ENCODE assay signal across 24 cellular contexts in genomic region chr1:6951536-6951935, GRCh38.
A peak's percentile ranks its signal among the peaks of the same experiment; 100 is the strongest.
DNase-seq lines count a peak whose midpoint lies in the region; ATAC-seq, FAIRE-seq and TF ChIP-seq lines count a peak whose summit lies in the region.
"Had no signal": no experiment of that assay in that cellular context is flagged by ENCODE, and none has a peak within 500 bp of the region (broad histone marks: within the 10 kb centered on the region; RNA-seq: fewer than 3 reads in every experiment).

No MANE protein-coding gene starts in this region.

- H4K20me1 ChIP-seq in H1 (replicated peaks in 1 of 2; ENCODE audit: control insufficient read depth in 1 of 2, insufficient read depth in 2 of 2, low read length in 2 of 2) = no peaks in the 10 kb centered on the region
- H4K20me1 ChIP-seq: BLaER1 had no signal

- H4K5ac ChIP-seq in H1 (ENCODE audit: insufficient read length, low read depth, low read length) = no peak overlapping the region

- intact Hi-C loops in Right ventricle myocardium inferior (cut with DNase I) = no loop called here
- intact Hi-C loops in heart left ventricle (cut with DNase I) = no loop called here

- no peak overlapping the region for H4K91ac ChIP-seq in H1 (replicated peaks; ENCODE audit: insufficient read length, low read length)

- H2BK120ac ChIP-seq in H1 (replicated peaks; ENCODE audit: low read depth, low read length) = no peak overlapping the region

- no peak overlapping the region for H2AFZ ChIP-seq in H1 (ENCODE audit: low read length)

- H2BK15ac ChIP-seq in H1 (ENCODE audit: low read length) = peak overlapping the region; percentile 88

- no peak overlapping the region for H3K14ac ChIP-seq in H1 (ENCODE audit: insufficient read length)

- TF ChIP-seq EP300 in H1 (IDR thresholded peaks at IDR 0.05; ENCODE audit: borderline replicate concordance in 1 of 2, low read depth in 2 of 2, low read length in 2 of 2) = no peak

- TF ChIP-seq CTCF in heart left ventricle (IDR thresholded peaks at IDR 0.05) (no peak), H1 (IDR thresholded peaks at IDR 0.05; ENCODE audit: control extremely low read depth in 1 of 3, insufficient read depth in 1 of 3, low read depth in 1 of 3, low read length in 3 of 3) (no peak), GM13977 (IDR thresholded peaks at IDR 0.05; ENCODE audit: extremely low read depth, insufficient read depth, missing control alignments) (no peak), BE2C (IDR thresholded peaks at IDR 0.05; ENCODE audit: low read depth, low read length) (no peak)

- no peak for ATAC-seq in Right ventricle myocardium inferior
- ATAC-seq in heart left ventricle = no peak
- ATAC-seq: A549, GM12878 had no signal

- H3K27me3 ChIP-seq in heart left ventricle (no peaks in the 10 kb centered on the region), H1 (replicated peaks in 1 of 4; ENCODE audit: control insufficient read depth in 3 of 4, extremely low read depth in 1 of 4, insufficient read depth in 3 of 4, low read length in 3 of 4) (no peaks in the 10 kb centered on the region), BE2C (no peaks in the 10 kb centered on the region)
- H3K27me3 ChIP-seq: BLaER1 had no signal

- DNase-seq in Right ventricle myocardium inferior (ENCODE audit: missing footprints) (peak; percentile 60), heart left ventricle (no peak), H1 (ENCODE audit: low read depth in 1 of 2, low spot score in 2 of 2) (no peak), urothelium cell line (ENCODE audit: low spot score) (no peak), GM13977 (ENCODE audit: low spot score) (no peak), BE2C (no peak)
- DNase-seq: AML-193; C1 segment of cervical spinal cord; CD4-positive, alpha-beta memory T cell; CD4-positive, CD25-positive, alpha-beta regulatory T cell; COR-L47; DMS 273 treated with DMSO at 0.1 percent for 48 hours; DMS153; DMS53; DMS79; DND-41; EL; GDM1 had no signal

- H2BK20ac ChIP-seq in H1 (ENCODE audit: low read length) = 0 out of 2 replicates have a peak overlapping the region, but pooled peaks have one; percentile 72

- H3K4me3 ChIP-seq in heart left ventricle = no peak overlapping the region
- no peak overlapping the region for H3K4me3 ChIP-seq in H1 (ENCODE audit: extremely low read depth in 1 of 4, insufficient read depth in 2 of 4, low read depth in 3 of 4, low read length in 4 of 4)
- no peak overlapping the region for H3K4me3 ChIP-seq in BE2C (ENCODE audit: low read depth, low read length)
- H3K4me3 ChIP-seq: A549, BLaER1, GM12878 had no signal

- in situ Hi-C loops in GM13977 (cut with MboI; ENCODE audit: low pct_unique_long_range_greater_than_20kb, low sequenced_read_pairs, unreplicated experiment) = no loop called here

- H2BK5ac ChIP-seq in H1 (ENCODE audit: low read depth, low read length) = no peak overlapping the region

- TF ChIP-seq POLR2A in heart left ventricle (IDR thresholded peaks at IDR 0.05) = no peak
- no peak for TF ChIP-seq POLR2A in H1 (IDR thresholded peaks at IDR 0.05; ENCODE audit: control extremely low read depth in 1 of 2, low read depth in 2 of 2, low read length in 2 of 2)

- H3K9me3 ChIP-seq in heart left ventricle (no peaks in the 10 kb centered on the region), H1 (ENCODE audit: insufficient read depth in 2 of 2, low read depth in 1 of 2, low read length in 1 of 2) (no peaks in the 10 kb centered on the region), BE2C (no peaks in the 10 kb centered on the region)
- H3K9me3 ChIP-seq: A549, BLaER1 had no signal

- H3K4me1 ChIP-seq in heart left ventricle (no peaks in the 10 kb centered on the region), H1 (replicated peaks in 1 of 4; ENCODE audit: control insufficient read depth in 3 of 4, insufficient read depth in 4 of 4, low read length in 3 of 4) (peaks cover 6 to 19% (median 12%) of the 10 kb centered on the region in 4 experiments), BE2C (peaks cover 24% of the 10 kb centered on the region)
- H3K4me1 ChIP-seq: A549 had no signal

- POLR2A ChIA-PET in H1 (lab: Charles Lee; ENCODE audit: partially characterized antibody) = no interaction called here

- H3K27ac ChIP-seq in heart left ventricle (no peak overlapping the region), H1 (ENCODE audit: low read depth, low read length) (no peak overlapping the region)
- H3K27ac ChIP-seq: 22Rv1, A549, BLaER1 had no signal

- H3K18ac ChIP-seq in H1 (ENCODE audit: extremely low read depth, low read length) = no peak overlapping the region

- TF ChIP-seq RAD21 in H1 (IDR thresholded peaks at IDR 0.05 in 1 of 2, conservative IDR thresholded peaks at IDR 0.05 in 1 of 2; ENCODE audit: low read depth in 2 of 2, low read length in 2 of 2) = no peak

- no peak overlapping the region for H3K9ac ChIP-seq in H1 (replicated peaks in 1 of 4; ENCODE audit: extremely low read depth in 1 of 4, low read depth in 3 of 4, low read length in 3 of 4)
- H3K9ac ChIP-seq: BLaER1 had no signal

- H4K8ac ChIP-seq in H1 (ENCODE audit: extremely low read depth, insufficient read depth, low read length) = no peak overlapping the region

- no peaks in the 10 kb centered on the region for H3K23me2 ChIP-seq in H1 (ENCODE audit: low read depth, low read length)

- no peak overlapping the region for H2AK5ac ChIP-seq in H1 (ENCODE audit: low read depth, low read length)

- no peak overlapping the region for H3K23ac ChIP-seq in H1 (ENCODE audit: insufficient read length)

- no peak overlapping the region for H3K4ac ChIP-seq in H1 (replicated peaks; ENCODE audit: insufficient read length, low read depth, low read length)

- H3K79me1 ChIP-seq in H1 (ENCODE audit: low read depth, low read length) = no peaks in the 10 kb centered on the region

- no peak overlapping the region for H3K56ac ChIP-seq in H1 (replicated peaks; ENCODE audit: insufficient read length, low read depth, low read length)

- H3K79me2 ChIP-seq in H1 (ENCODE audit: control insufficient read depth in 1 of 2, insufficient read depth in 2 of 2, low read length in 2 of 2) = no peaks in the 10 kb centered on the region

- no peak overlapping the region for H2BK12ac ChIP-seq in H1 (ENCODE audit: low read depth, low read length)

- CTCF ChIA-PET in H1 (lab: Charles Lee; ENCODE audit: partially characterized antibody) = interaction anchor here (1.4 to 1.5 kb wide), 2 partner anchors 61 to 91 kb away, joined by 3 to 4 read pairs; no protein-coding TSS in a partner anchor

- H3K36me3 ChIP-seq in heart left ventricle (no peaks in the 10 kb centered on the region), H1 (ENCODE audit: control insufficient read depth in 2 of 4, insufficient read depth in 4 of 4, low read length in 3 of 4) (no peaks in the 10 kb centered on the region), BE2C (no peaks in the 10 kb centered on the region)
- H3K36me3 ChIP-seq: BLaER1 had no signal

- WGBS in heart left ventricle, 4 donors = 86 to 95% (median 93%) methylated on average over 10 to 12 of the region's 12 CpGs
- whole genome bisulfite sequencing in H1 (ENCODE audit: extremely low coverage in 1 of 2, insufficient coverage in 1 of 2, insufficient read length in 1 of 2, insufficient replicate concordance in 2 of 2, low coverage in 1 of 2, low lambda C conversion rate in 2 of 2, missing lambda C conversion rate in 1 of 2), 2 experiments = 89% methylated on average over 11 of the region's 12 CpGs; no CpG with 5 or more reads in 1 of the 2 experiments

- H3K4me2 ChIP-seq in H1 (ENCODE audit: insufficient read depth in 1 of 2, low read depth in 2 of 2, low read length in 2 of 2) = no peak overlapping the region
- H3K4me2 ChIP-seq: A549 had no signal

- FAIRE-seq in H1 (lab: Jason Lieb, UNC) = no peak
- FAIRE-seq in urothelium cell line (lab: Jason Lieb, UNC) = peak; percentile 30
- FAIRE-seq: A549, GM12878, GM12892, GM19239 had no signal

TF ChIP-seq in H1, 55 proteins besides CTCF, POLR2A, EP300 and RAD21:
- TF ChIP-seq ASH2L (IDR thresholded peaks at IDR 0.05; ENCODE audit: low read length) (no peak), BRCA1 (IDR thresholded peaks at IDR 0.05; ENCODE audit: low read depth, low read length) (no peak), YY1 (IDR thresholded peaks at IDR 0.05; ENCODE audit: low read depth, low read length) (no peak), KDM4A (IDR thresholded peaks at IDR 0.05; ENCODE audit: low read depth, low read length, severe bottlenecking) (no peak)
